ENCODE assay signal across 2 cellular contexts in genomic region chr18:24771300-24771699, GRCh38.
TF ChIP-seq lines count a peak whose summit lies in the region.

No MANE protein-coding gene starts in this region.

TF ChIP-seq in IMR-90, 13 proteins besides CTCF, POLR2A, EP300 and RAD21:
- peak; percentile 61 for TF ChIP-seq USF2 (IDR thresholded peaks at IDR 0.05; ENCODE audit: low read depth, low read length)
- TF ChIP-seq BHLHE40 (IDR thresholded peaks at IDR 0.05; ENCODE audit: low read depth, low read length): no peak
- TF ChIP-seq SMC3 (IDR thresholded peaks at IDR 0.05; ENCODE audit: low read depth, low read length): no peak
- TF ChIP-seq MAFK (IDR thresholded peaks at IDR 0.05; ENCODE audit: low read depth, low read length): no peak

TF ChIP-seq in K562, 482 proteins besides CTCF, POLR2A, EP300 and RAD21 (continued from another document):
- peak; percentile 70 for TF ChIP-seq TFE3 (CRISPR knock-in tag; IDR thresholded peaks at IDR 0.05)
